In genomic region chr17:76738468-76738850, GRCh38 we compare ENCODE assay signal across 8 cellular contexts.
DNase-seq lines count a peak whose midpoint lies in the region; ATAC-seq and TF ChIP-seq lines count a peak whose summit lies in the region.

No MANE protein-coding gene starts in this region.

- H3K27ac Mint-ChIP-seq in stimulated activated naive CD8-positive, alpha-beta T cell treated with anti-CD3 and anti-CD28 coated beads, Interleukin-15, Interleukin-2, amounts not matched to agents 100 ng/mL and 50 ng/mL, for 24 hours, result peak overlapping the region; percentile 92
- H3K27ac Mint-ChIP-seq in memory B cell, result peak overlapping the region; percentile 99

- no peaks in the 10 kb centered on the region for H3K9me3 Mint-ChIP-seq in stimulated activated naive CD8-positive, alpha-beta T cell treated with anti-CD3 and anti-CD28 coated beads, Interleukin-15, Interleukin-2, amounts not matched to agents 100 ng/mL and 50 ng/mL, for 24 hours
- H3K9me3 Mint-ChIP-seq in memory B cell, result no peaks in the 10 kb centered on the region

- H3K4me3 Mint-ChIP-seq in stimulated activated naive CD8-positive, alpha-beta T cell treated with anti-CD3 and anti-CD28 coated beads, Interleukin-15, Interleukin-2, amounts not matched to agents 100 ng/mL and 50 ng/mL, for 24 hours, result peak overlapping the region; percentile 96
- peak overlapping the region; percentile 98 for H3K4me3 Mint-ChIP-seq in memory B cell

- H3K4me3 ChIP-seq in astrocyte of the spinal cord (ENCODE audit: low read depth, low read length), result peak overlapping the region; percentile 92

- in situ Hi-C loops in astrocyte of the spinal cord (cut with HindIII; ENCODE audit: low sequenced_read_pairs), result no loop called here

- peaks cover 34% of the 10 kb centered on the region for H3K4me1 Mint-ChIP-seq in stimulated activated naive CD8-positive, alpha-beta T cell treated with anti-CD3 and anti-CD28 coated beads, Interleukin-15, Interleukin-2, amounts not matched to agents 100 ng/mL and 50 ng/mL, for 24 hours (ENCODE audit: low read depth)
- peaks cover 34% of the 10 kb centered on the region for H3K4me1 Mint-ChIP-seq in memory B cell

- no peaks in the 10 kb centered on the region for H3K27me3 Mint-ChIP-seq in stimulated activated naive CD8-positive, alpha-beta T cell treated with anti-CD3 and anti-CD28 coated beads, Interleukin-15, Interleukin-2, amounts not matched to agents 100 ng/mL and 50 ng/mL, for 24 hours
- no peaks in the 10 kb centered on the region for H3K27me3 Mint-ChIP-seq in memory B cell

- DNase-seq in stimulated activated naive CD8-positive, alpha-beta T cell treated with anti-CD3 and anti-CD28 coated beads, Interleukin-15, Interleukin-2, amounts not matched to agents 100 U/mL and 50 U/mL, for 24 hours, result no peak
- no peak for DNase-seq in astrocyte of the spinal cord (ENCODE audit: low read depth, low spot score)
- no peak for DNase-seq in memory B cell (ENCODE audit: low spot score in 2 of 2)
- no peak for DNase-seq in activated effector memory CD4-positive, alpha-beta T cell treated with anti-CD3 and anti-CD28 coated beads, Interleukin-2, amount 50 U/mL, for 16 hours
- DNase-seq in midbrain (lab: John Stamatoyannopoulos, UW), result no peak
- DNase-seq in GF-D8 (lab: John Stamatoyannopoulos, UW), result no peak

- ATAC-seq in stimulated activated naive CD8-positive, alpha-beta T cell treated with anti-CD3 and anti-CD28 coated beads, Interleukin-15, Interleukin-2, amounts not matched to agents 100 U/mL and 50 U/mL, for 24 hours, result no peak
- ATAC-seq in memory B cell (ENCODE audit: low read depth) (no peak), HG03095 (IDR thresholded peaks at IDR 0.05; ENCODE audit: unreplicated experiment) (no peak)

- TF ChIP-seq CTCF in astrocyte of the spinal cord (IDR thresholded peaks at IDR 0.05; ENCODE audit: low read depth, low read length), result no peak

- H3K36me3 Mint-ChIP-seq in stimulated activated naive CD8-positive, alpha-beta T cell treated with anti-CD3 and anti-CD28 coated beads, Interleukin-15, Interleukin-2, amounts not matched to agents 100 ng/mL and 50 ng/mL, for 24 hours (ENCODE audit: low read depth), result peaks cover 41% of the 10 kb centered on the region
- peaks cover 26% of the 10 kb centered on the region for H3K36me3 Mint-ChIP-seq in memory B cell
